26 cellular contexts compared by ENCODE assay signal in genomic region chr2:204129591-204130270, GRCh38.
"Had no signal": no experiment of that assay in that cellular context is flagged by ENCODE, and none has a peak within 500 bp of the region (broad histone marks: within the 10 kb centered on the region; RNA-seq: fewer than 3 reads in every experiment).

No MANE protein-coding gene starts in this region.

- ATAC-seq: activated CD8-positive, alpha-beta T cell treated with anti-CD3 and anti-CD28 coated beads for 36 hours; activated naive CD4-positive, alpha-beta T cell treated with anti-CD3 and anti-CD28 coated beads, Interleukin-2, amount 50 U/mL, for 72 hours; activated T-cell treated with anti-CD3 and anti-CD28 coated beads, Interleukin-2, amount 50 U/mL, for 4 hours; activated T-helper 17 cell treated with anti-CD3 and anti-CD28 coated beads, Interleukin-2, amount 50 U/mL, for 72 hours; gastrocnemius medialis; stimulated activated naive B cell treated with anti-CD40 and anti-IgM and Interleukin-4, amounts not matched to agents 10 μg/mL and 1 μg/mL and 100 μg/mL, for 72 hours; WTC11 had no signal

- H3K27me3 ChIP-seq: breast epithelium, esophagus squamous epithelium, gastrocnemius medialis, ovary, tibial nerve had no signal

- DNase-seq: activated CD4-positive, alpha-beta T cell treated with anti-CD3 and anti-CD28 coated beads for 1 hour; activated CD4-positive, alpha-beta T cell treated with anti-CD3 and anti-CD28 coated beads, Interleukin-2, amount 50 U/mL, for 1 hour; activated CD8-positive, alpha-beta T cell treated with anti-CD3 and anti-CD28 coated beads for 36 hours; activated T-cell treated with anti-CD3 and anti-CD28 coated beads, Interleukin-2, amount 50 U/mL, for 4 hours; effector CD8-positive, alpha-beta T cell; esophagus squamous epithelium; gastrocnemius medialis; glutamatergic neuron; hippocampal formation; immature natural killer cell; kidney; mammary epithelial cell; naive B cell; nephron progenitor cell; ovary; stimulated activated CD4-positive, alpha-beta T cell treated with anti-CD3 and anti-CD28 coated beads, Interleukin-15, amount 100 ng/mL, for 24 hours; stimulated activated CD4-positive, alpha-beta T cell treated with anti-CD3 and anti-CD28 coated beads, Interleukin-2, amount 100 ng/mL, for 24 hours; stimulated activated naive B cell treated with anti-CD40 and anti-IgM and Interleukin-4, amounts not matched to agents 10 μg/mL and 1 μg/mL and 100 μg/mL, for 72 hours; SW 1271; T-helper 2 cell had no signal

- H3K36me3 ChIP-seq: breast epithelium, esophagus squamous epithelium, gastrocnemius medialis, ovary, tibial nerve had no signal

- H3K4me3 ChIP-seq: breast epithelium, esophagus squamous epithelium, gastrocnemius medialis, ovary, tibial nerve had no signal

- H3K9me3 ChIP-seq: breast epithelium, esophagus squamous epithelium, gastrocnemius medialis, ovary, tibial nerve had no signal

- H3K4me1 ChIP-seq: breast epithelium, esophagus squamous epithelium, gastrocnemius medialis had no signal

- H3K27ac ChIP-seq: breast epithelium, epithelial cell of prostate, esophagus squamous epithelium, gastrocnemius medialis, ovary, tibial nerve had no signal
